In the genomic region with DNA sequence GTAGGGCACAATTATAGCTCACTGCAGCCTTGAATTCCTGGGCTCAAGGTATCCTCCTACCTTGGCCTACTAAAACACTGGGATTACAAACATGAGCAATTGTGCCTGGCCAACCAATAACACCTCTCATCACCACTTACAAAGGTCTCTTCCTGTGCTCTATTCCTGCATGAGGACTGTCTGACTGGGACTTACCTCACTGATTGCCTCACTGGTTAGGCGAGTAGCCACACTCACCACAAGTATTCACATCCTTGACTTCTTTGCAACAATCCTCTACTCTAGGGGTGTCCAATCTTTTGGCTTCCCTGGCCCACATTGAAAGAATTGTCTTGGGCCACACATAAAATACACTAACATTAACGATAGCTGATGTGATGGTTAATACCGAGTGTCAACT, we compare ENCODE assay signal across 21 cellular contexts. TPM values are rescaled to one million over a fixed set of nuclear protein-coding genes. Genes with fewer than 3 reads are reported as not detected.
DNase-seq lines count a peak whose midpoint lies in the region; ATAC-seq, FAIRE-seq and TF ChIP-seq lines count a peak whose summit lies in the region.
"Had no signal": no experiment of that assay in that cellular context is flagged by ENCODE, and none has a peak within 500 bp of the region (broad histone marks: within the 10 kb centered on the region; RNA-seq: fewer than 3 reads in every experiment).

No MANE protein-coding gene starts in this region.

- BruUV-seq in K562 (replicated peaks; lab: Mats Ljungman, UMichigan), result no TSS peak

- WGBS in K562 (ENCODE audit: insufficient coverage, low coverage, missing lambda C conversion rate), result 17% methylated on average over 3 of the region's 3 CpGs

- POLR2A ChIA-PET in K562 (lab: Yijun Ruan, JAX), result interaction anchor here (1.5 kb wide), 1 partner anchor 10 kb away, joined by 4 read pairs; no protein-coding TSS in a partner anchor

- H3K4me1 ChIP-seq in Karpas-422 (ENCODE audit: low read length), result no peaks in the 10 kb centered on the region
- H3K4me1 ChIP-seq in K562 (replicated peaks in 1 of 2; ENCODE audit: control insufficient read depth in 2 of 2, insufficient read depth in 2 of 2, low read length in 2 of 2), result no peaks in the 10 kb centered on the region
- H3K4me1 ChIP-seq: Peyer's patch had no signal

- H3K27ac ChIP-seq in Karpas-422 (ENCODE audit: low read length) (no peak overlapping the region), K562 (ENCODE audit: extremely low read depth, low read depth, low read length) (no peak overlapping the region)
- H3K27ac ChIP-seq: Peyer's patch, SK-N-MC had no signal

- no peaks in the 10 kb centered on the region for H3K9me1 ChIP-seq in K562 (ENCODE audit: control insufficient read depth, insufficient read depth, low read length)

- H3K9me2 ChIP-seq in Karpas-422 (replicated peaks; ENCODE audit: insufficient read depth, low read length), result no peaks in the 10 kb centered on the region

- H3K4me3 ChIP-seq in Karpas-422 (ENCODE audit: low read length), result no peak overlapping the region
- H3K4me3 ChIP-seq in K562, result no peak overlapping the region
- H3K4me3 ChIP-seq: Peyer's patch, SK-N-MC had no signal

- no peak for TF ChIP-seq POLR2A in K562 (conservative IDR thresholded peaks at IDR 0.05)

- no peak for FAIRE-seq in K562 (lab: Jason Lieb, UNC)
- FAIRE-seq: GM12892, H1 had no signal

- H3K4me2 ChIP-seq in Karpas-422 (ENCODE audit: low read depth, low read length, poor library complexity, severe bottlenecking) (no peak overlapping the region), K562 (ENCODE audit: insufficient read depth, low read length) (no peak overlapping the region)

- no peak for TF ChIP-seq RAD21 in K562 (CRISPR knock-in tag; conservative IDR thresholded peaks at IDR 0.05 in 1 of 2, IDR thresholded peaks at IDR 0.05 in 1 of 2)

- H3K79me2 ChIP-seq in Karpas-422 (ENCODE audit: low read length), result no peaks in the 10 kb centered on the region
- no peaks in the 10 kb centered on the region for H3K79me2 ChIP-seq in K562 (ENCODE audit: control insufficient read depth, insufficient read depth, low read length)

- intact Hi-C loops in K562 (cut with micrococcal nuclease), result no loop called here

- ATAC-seq in K562, result peak; percentile 21; the same call in 2 of the 3 replicates
- no peak for ATAC-seq in GM18870 (IDR thresholded peaks at IDR 0.05; ENCODE audit: unreplicated experiment)
- ATAC-seq in HG03439 (IDR thresholded peaks at IDR 0.05; ENCODE audit: unreplicated experiment), result no peak

- no peak for TF ChIP-seq CTCF in K562 (IDR thresholded peaks at IDR 0.05 in 2 of 3, conservative IDR thresholded peaks at IDR 0.05 in 1 of 3; ENCODE audit: insufficient read depth in 2 of 3, low read depth in 1 of 3, low read length in 3 of 3)

- in situ Hi-C loops in K562 (cut with MboI), result no loop called here

- H2AFZ ChIP-seq in Karpas-422 (ENCODE audit: low read length) (no peak overlapping the region), K562 (ENCODE audit: low read depth, low read length) (no peak overlapping the region)

- TF ChIP-seq EP300 in K562 (IDR thresholded peaks at IDR 0.05; ENCODE audit: low read length), result no peak

- peak; percentile 30 for DNase-seq in Daoy (ENCODE audit: low read depth)
- DNase-seq in Karpas-422, result peak; percentile 24
- DNase-seq in K562 (ENCODE audit: extremely low read depth in 1 of 4, low spot score in 3 of 4), result no peak
- DNase-seq in iris pigment epithelial cell (ENCODE audit: low read depth), result peak; percentile 63
- DNase-seq in NCI-H187 treated with DMSO at 0.1 percent for 48 hours (lab: John Stamatoyannopoulos, UW), result no peak
- DNase-seq in NCI-H2029 (lab: John Stamatoyannopoulos, UW), result no peak
- DNase-seq: Calu3; CD4-positive, alpha-beta memory T cell; DMS79; GF-D8; HFFc6; NCI-H1436 treated with DMSO at 0.1 percent for 48 hours; NCI-H2081 treated with DMSO at 0.1 percent for 48 hours; NCI-H524; Peyer's patch; Right ventricle myocardium superior had no signal

- no peaks in the 10 kb centered on the region for H3K36me3 ChIP-seq in Karpas-422 (ENCODE audit: insufficient read depth, low read length)
- no peaks in the 10 kb centered on the region for H3K36me3 ChIP-seq in K562 (ENCODE audit: control insufficient read depth, insufficient read depth, low read length)
- H3K36me3 ChIP-seq: Peyer's patch had no signal

- no peaks in the 10 kb centered on the region for H3K9me3 ChIP-seq in Karpas-422 (ENCODE audit: low read length)
- no peaks in the 10 kb centered on the region for H3K9me3 ChIP-seq in K562 (replicated peaks; ENCODE audit: control insufficient read depth, insufficient read depth, low read depth, low read length)
- H3K9me3 ChIP-seq: Peyer's patch had no signal

- H3K27me3 ChIP-seq in Karpas-422 (ENCODE audit: low read length), result no peaks in the 10 kb centered on the region
- peaks cover 5 to 6% of the 10 kb centered on the region in 2 experiments; a peak in 3 of 5 replicates for H3K27me3 ChIP-seq in K562 (ENCODE audit: control insufficient read depth in 2 of 2, insufficient read depth in 2 of 2, low read length in 2 of 2)
- H3K27me3 ChIP-seq: Peyer's patch had no signal

- CTCF ChIA-PET in K562 (lab: Yijun Ruan, JAX; ENCODE audit: low intra/inter-chr PET ratio), result no interaction called here

- H4K20me1 ChIP-seq in Karpas-422 (ENCODE audit: insufficient read depth, low read depth, low read length) (no peaks in the 10 kb centered on the region), K562 (replicated peaks; ENCODE audit: control insufficient read depth, insufficient read depth, low read length) (no peaks in the 10 kb centered on the region)

- H3K9ac ChIP-seq in Karpas-422 (ENCODE audit: low read length), result no peak overlapping the region
- no peak overlapping the region for H3K9ac ChIP-seq in K562 (ENCODE audit: insufficient read depth in 1 of 2, low read depth in 2 of 2, low read length in 2 of 2)

TF ChIP-seq in K562, 482 proteins besides CTCF, POLR2A, EP300 and RAD21 (continues in another document):
- no peak for TF ChIP-seq CHAMP1 (IDR thresholded peaks at IDR 0.05)

RNA-seq across cellular contexts. Expression of gene PDIA4, which starts 22.6 kb away (rescaled TPM):
- total RNA-seq in Daoy (2014; rRNA removed; shearing (Covaris generic)), result 332 and 349 TPM in 2 replicates
- total RNA-seq in Karpas-422 (2014; rRNA removed; shearing (Covaris generic); ENCODE audit: low replicate concordance), result 71.3 and 116 TPM in 2 replicates
- total RNA-seq in K562 (2011; cell fraction: chromatin; rRNA removed; ENCODE audit: low replicate concordance), result 187 and 270 TPM in 2 replicates
- 352 and 378 TPM in 2 replicates for total RNA-seq in K562 (2011; cell fraction: nucleolus; rRNA removed)
- total RNA-seq in K562 (2011; cell fraction: nucleoplasm; rRNA removed), result 244 and 324 TPM in 2 replicates
- total RNA-seq in K562 (2014; rRNA removed) (158 and 178 TPM in 2 replicates), K562 (2014; rRNA removed; fragmentation: Illumina TruSeq; extraction: Trizol) (82.7 and 91.5 TPM in 2 replicates), K562 (2015; rRNA removed; fragmentation: Illumina TruSeq; extraction: Trizol) (136 TPM in 2 replicates), K562 (2021) (159 and 161 TPM in 2 replicates)
- polyA plus RNA-seq in K562 (2011; rRNA removed) (146 and 186 TPM in 2 replicates), K562 (2014; fragmentation: Illumina TruSeq; extraction: Trizol) (143 and 175 TPM in 2 replicates), K562 (2014; fragmentation: Nextera tagmentation; extraction: Ambion mirVana) (10 to 100 TPM in 1 of 2 experiments, 1 to 10 TPM in 1; 9.1 to 14.5 TPM), K562 (2014; rRNA removed) (155 and 171 TPM in 2 replicates)
- 107 and 158 TPM in 2 replicates for polyA plus RNA-seq in K562 (2011; cell fraction: cytosol; rRNA removed)
- polyA plus RNA-seq in K562 (2011; cell fraction: nucleus; rRNA removed), result 149 and 181 TPM in 2 replicates
- 137 and 177 TPM in 2 replicates for polyA plus RNA-seq in K562 (2012)
- polyA minus RNA-seq in K562 (2011; rRNA and poly(A)+ RNA removed), result 147 and 177 TPM in 2 replicates
- 90.9 and 121 TPM in 2 replicates for polyA minus RNA-seq in K562 (2011; cell fraction: cytosol; rRNA and poly(A)+ RNA removed)
- polyA minus RNA-seq in K562 (2011; cell fraction: nucleus; rRNA and poly(A)+ RNA removed), result 30.0 and 68.5 TPM in 2 replicates

RNA-seq across cellular contexts. Expression of gene ZNF786, which starts 39.6 kb away (rescaled TPM):
- total RNA-seq in Daoy (2014; rRNA removed; shearing (Covaris generic)), result 4.8 and 6.9 TPM in 2 replicates
- total RNA-seq in Karpas-422 (2014; rRNA removed; shearing (Covaris generic); ENCODE audit: low replicate concordance), result 4.4 and 8.7 TPM in 2 replicates
- total RNA-seq in K562 (2011; cell fraction: chromatin; rRNA removed; ENCODE audit: low replicate concordance), result 6.3 and 10.7 TPM in 2 replicates
- total RNA-seq in K562 (2011; cell fraction: nucleolus; rRNA removed), result 6.3 and 9.2 TPM in 2 replicates
- 4.2 and 5.9 TPM in 2 replicates for total RNA-seq in K562 (2011; cell fraction: nucleoplasm; rRNA removed)
- total RNA-seq in K562 (2014; rRNA removed) (5.4 and 5.6 TPM in 2 replicates), K562 (2014; rRNA removed; fragmentation: Illumina TruSeq; extraction: Trizol) (1.8 and 2.2 TPM in 2 replicates), K562 (2015; rRNA removed; fragmentation: Illumina TruSeq; extraction: Trizol) (3.6 and 3.9 TPM in 2 replicates), K562 (2021) (4.0 and 4.6 TPM in 2 replicates)
- polyA plus RNA-seq in K562 (2011; rRNA removed) (2.6 and 3.0 TPM in 2 replicates), K562 (2014; fragmentation: Illumina TruSeq; extraction: Trizol) (2.3 and 2.9 TPM in 2 replicates), K562 (2014; fragmentation: Nextera tagmentation; extraction: Ambion mirVana) (under 1 TPM; 0.31 to 0.49 TPM), K562 (2014; rRNA removed) (3.1 and 3.2 TPM in 2 replicates)
- polyA plus RNA-seq in K562 (2011; cell fraction: cytosol; rRNA removed), result 2.4 and 5.0 TPM in 2 replicates
- polyA plus RNA-seq in K562 (2011; cell fraction: nucleus; rRNA removed), result 2.1 and 4.0 TPM in 2 replicates
- 2.8 TPM in 2 replicates for polyA plus RNA-seq in K562 (2012)
- 4.5 and 5.3 TPM in 2 replicates for polyA minus RNA-seq in K562 (2011; rRNA and poly(A)+ RNA removed)
- 4.0 and 4.7 TPM in 2 replicates for polyA minus RNA-seq in K562 (2011; cell fraction: cytosol; rRNA and poly(A)+ RNA removed)
- polyA minus RNA-seq in K562 (2011; cell fraction: nucleus; rRNA and poly(A)+ RNA removed), result 4.2 and 5.1 TPM in 2 replicates

Comparison
In these comparisons a context has a peak if more than half of its experiments do, and no peak if none do; other contexts are left out.
1. DNase-seq: peak in Daoy (single experiment), Karpas-422 (single experiment) and iris pigment epithelial cell (single experiment); none in K562 (0 of 4), NCI-H187 treated with DMSO at 0.1 percent for 48 hours (single experiment) and NCI-H2029 (single experiment).